Comparison of ENCODE assay signal across 12 cellular contexts in genomic region chr7:91289633-91290260, GRCh38.
"Had no signal": no experiment of that assay in that cellular context is flagged by ENCODE, and none has a peak within 500 bp of the region (broad histone marks: within the 10 kb centered on the region; RNA-seq: fewer than 3 reads in every experiment).

No MANE protein-coding gene starts in this region.

- H3K27ac ChIP-seq: stomach had no signal

- H3K36me3 ChIP-seq: stomach had no signal

- DNase-seq: activated CD4-positive, CD25-positive, alpha-beta regulatory T cell; activated effector memory CD4-positive, alpha-beta T cell treated with Interleukin-2 at 50 U/mL for 16 hours; activated T-cell treated with anti-CD3 and anti-CD28 coated beads, Interleukin-2, amount 50 U/mL, for 1 hour; cerebellar nuclear complex; endodermal cell; glutamatergic neuron; left colon; nephron progenitor cell; stimulated activated CD4-positive, alpha-beta T cell treated with anti-CD3 and anti-CD28 coated beads, Interleukin-15, amount 100 ng/mL, for 24 hours; stimulated activated CD4-positive, alpha-beta T cell treated with anti-CD3 and anti-CD28 coated beads, Interleukin-4, amount 100 ng/mL, for 24 hours; stomach; T-helper 17 cell had no signal

- H3K4me3 ChIP-seq: stomach had no signal

- H3K9me3 ChIP-seq: stomach had no signal

- ATAC-seq: left colon, T-helper 17 cell had no signal

- H3K27me3 ChIP-seq: stomach had no signal

- H3K4me1 ChIP-seq: stomach had no signal
